ENCODE assay signal across 1 cellular context in genomic region chr1:224219612-224220011, GRCh38.
TF ChIP-seq lines count a peak whose summit lies in the region.

No MANE protein-coding gene starts in this region.

TF ChIP-seq in SK-N-SH treated with all-trans-retinoic acid at 6 μM for 48 hours, 23 proteins besides CTCF, POLR2A, EP300 and RAD21:
- no peak for TF ChIP-seq PATZ1 (CRISPR knock-in tag; IDR thresholded peaks at IDR 0.05; ENCODE audit: borderline replicate concordance)
- no peak for TF ChIP-seq CSRNP3 (CRISPR knock-in tag; IDR thresholded peaks at IDR 0.05)
- no peak for TF ChIP-seq CSDC2 (CRISPR knock-in tag; IDR thresholded peaks at IDR 0.05)
- TF ChIP-seq ARNTL (CRISPR knock-in tag; IDR thresholded peaks at IDR 0.05; ENCODE audit: borderline replicate concordance, low read depth) = no peak
